Comparison of ENCODE assay signal across 31 cellular contexts in the genomic region with DNA sequence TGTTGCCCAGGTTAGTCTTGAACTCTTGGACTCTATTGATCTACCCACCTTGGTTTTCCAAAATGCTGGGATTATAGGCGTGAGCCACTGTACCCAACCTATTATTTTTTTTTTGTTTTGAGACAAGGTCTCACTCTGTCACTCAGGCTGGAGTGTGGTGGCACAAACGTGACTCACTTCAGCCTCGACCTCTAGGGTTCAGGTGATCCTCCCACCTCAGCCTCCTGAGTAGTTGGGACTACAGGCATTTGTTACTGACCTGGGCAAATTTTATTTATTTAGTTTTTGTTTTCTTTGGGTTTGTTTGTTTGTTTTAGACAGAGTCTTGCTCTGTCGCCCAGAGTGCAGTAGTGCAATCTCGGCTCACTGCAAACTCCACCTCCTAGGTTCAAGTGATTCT. TPM values are rescaled to one million over a fixed set of nuclear protein-coding genes. Genes with fewer than 3 reads are reported as not detected.
"Had no signal": no experiment of that assay in that cellular context is flagged by ENCODE, and none has a peak within 500 bp of the region (broad histone marks: within the 10 kb centered on the region; RNA-seq: fewer than 3 reads in every experiment).

No MANE protein-coding gene starts in this region.

- H3K4me3 Mint-ChIP-seq: mesothelial cell of epicardium had no signal

- H3K4me3 ChIP-seq: coronary artery, dorsolateral prefrontal cortex, esophagus muscularis mucosa, gastrocnemius medialis, heart right ventricle, left ventricle myocardium inferior, lower lobe of right lung, mucosa of descending colon had no signal

- H3K9me3 Mint-ChIP-seq: mesothelial cell of epicardium, naive B cell had no signal

- FAIRE-seq: colon, endothelial cell of umbilical vein, islet of Langerhans, keratinocyte had no signal

- DNase-seq: dermis blood vessel endothelial cell; dorsolateral prefrontal cortex; effector CD4-positive, alpha-beta T cell; effector memory CD4-positive, alpha-beta T cell; foreskin fibroblast; foreskin melanocyte; gastrocnemius medialis; glutamatergic neuron; head of caudate nucleus; heart right ventricle; hippocampal formation; left cardiac atrium; left ventricle myocardium inferior; lower lobe of right lung; mesenchymal stem cell; mucosa of descending colon; naive B cell had no signal

- H3K27me3 ChIP-seq: dorsolateral prefrontal cortex, esophagus muscularis mucosa, gastrocnemius medialis, heart right ventricle had no signal

- ATAC-seq: gastrocnemius medialis, heart right ventricle, left cardiac atrium, lower lobe of right lung, mucosa of descending colon had no signal

- H3K27ac ChIP-seq: coronary artery, dorsolateral prefrontal cortex, esophagus muscularis mucosa, gastrocnemius medialis, heart right ventricle, left ventricle myocardium inferior, lower lobe of right lung had no signal

- H3K27ac Mint-ChIP-seq: mesothelial cell of epicardium had no signal

- H3K9me3 ChIP-seq: esophagus muscularis mucosa, gastrocnemius medialis, heart right ventricle, left ventricle myocardium inferior, lower lobe of right lung, mucosa of descending colon had no signal

- H3K36me3 Mint-ChIP-seq: naive B cell had no signal

RNA-seq across cellular contexts. Expression of gene SHBG, which starts 6.3 kb away (rescaled TPM):
- total RNA-seq: endothelial cell of umbilical vein, epithelial cell of proximal tubule, gastrocnemius medialis, lower leg skin, lower lobe of right lung had no signal

RNA-seq across cellular contexts. Expression of gene ATP1B2, which starts 27.1 kb away (rescaled TPM):
- total RNA-seq: dermis blood vessel endothelial cell, endothelial cell of umbilical vein, epithelial cell of proximal tubule, glomerular endothelial cell, kidney epithelial cell, lung microvascular endothelial cell, myocyte had no signal
- polyA plus RNA-seq: keratinocyte had no signal

RNA-seq across cellular contexts. Expression of gene SOX15, which starts 33.8 kb away (rescaled TPM):
- total RNA-seq: glomerular endothelial cell, lung microvascular endothelial cell, mesenteric fat pad had no signal
